Comparison of ENCODE assay signal across 24 cellular contexts in the genomic region with DNA sequence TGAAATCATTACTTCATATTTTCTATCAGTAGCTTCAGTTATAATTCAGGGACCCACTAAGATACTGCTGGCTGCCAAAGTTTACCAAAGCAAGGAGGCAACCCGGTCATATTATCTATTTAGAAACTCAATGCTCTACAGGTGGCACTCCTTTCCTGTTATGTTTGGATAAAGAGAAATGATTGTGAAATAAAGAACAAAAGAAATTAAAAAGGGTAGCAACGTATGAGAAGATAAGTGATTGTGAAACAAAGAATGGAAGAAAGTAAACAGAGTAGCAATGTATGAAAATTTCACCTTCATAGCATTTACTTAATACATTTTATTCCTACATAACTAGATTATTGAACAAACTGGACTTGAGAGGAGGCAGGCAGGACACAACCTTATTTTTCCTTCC.
"Had no signal": no experiment of that assay in that cellular context is flagged by ENCODE, and none has a peak within 500 bp of the region (broad histone marks: within the 10 kb centered on the region; RNA-seq: fewer than 3 reads in every experiment).

No MANE protein-coding gene starts in this region.

- DNase-seq: activated CD4-positive, alpha-beta T cell treated with anti-CD3 and anti-CD28 coated beads for 48 hours; activated CD4-positive, CD25-positive, alpha-beta regulatory T cell; activated CD8-positive, alpha-beta memory T cell treated with anti-CD3 and anti-CD28 coated beads, Interleukin-2, amount 10 ng/mL, durations not matched to agents 7 days and 5 days; activated CD8-positive, alpha-beta T cell treated with anti-CD3 and anti-CD28 coated beads for 36 hours; activated gamma-delta T cell; activated naive CD4-positive, alpha-beta T cell treated with anti-CD3 and anti-CD28 coated beads, Interleukin-2, amount 50 U/mL, for 16 hours; activated naive CD8-positive, alpha-beta T cell treated with anti-CD3 and anti-CD28 coated beads, Interleukin-2, amount 50 U/mL, for 24 hours; effector CD4-positive, alpha-beta T cell; erythroblast; foreskin keratinocyte; immature natural killer cell; ovary; right cardiac atrium; stimulated activated CD4-positive, alpha-beta T cell treated with anti-CD3 and anti-CD28 coated beads, Interleukin-12 subunit alpha, Interleukin-12 subunit beta, amount 100 ng/mL, for 4 hours; stimulated activated CD4-positive, alpha-beta T cell treated with anti-CD3 and anti-CD28 coated beads, Interleukin-4, amount 100 ng/mL, for 4 hours; substantia nigra; T-cell; T-helper 9 cell; thyroid gland had no signal

- H3K79me2 ChIP-seq: hepatocyte had no signal

- H3K36me3 ChIP-seq: ovary, thyroid gland had no signal

- FAIRE-seq: endometrium had no signal

- H3K4me1 ChIP-seq: foreskin keratinocyte, thyroid gland had no signal

- H3K27me3 ChIP-seq: foreskin keratinocyte, hepatocyte, ovary, thyroid gland had no signal

- ATAC-seq: activated CD8-positive, alpha-beta memory T cell treated with anti-CD3 and anti-CD28 coated beads, Interleukin-2, amount 10 ng/mL, durations not matched to agents 7 days and 5 days; activated CD8-positive, alpha-beta T cell treated with anti-CD3 and anti-CD28 coated beads for 36 hours; activated naive CD8-positive, alpha-beta T cell treated with anti-CD3 and anti-CD28 coated beads, Interleukin-2, amount 50 U/mL, for 24 hours; foreskin keratinocyte; left lobe of liver; naive thymus-derived CD8-positive, alpha-beta T cell; right cardiac atrium; T-cell had no signal

- H2AFZ ChIP-seq: hepatocyte had no signal

- H3K4me3 ChIP-seq: hepatocyte, lung, ovary, thyroid gland had no signal

- H3K9me3 ChIP-seq: ovary, thyroid gland had no signal

- H3K4me2 ChIP-seq: hepatocyte had no signal

- H3K27ac ChIP-seq: foreskin keratinocyte, hepatocyte, ovary, thyroid gland had no signal
